1 cellular context compared by ENCODE assay signal in genomic region chr21:34625194-34625593, GRCh38.
TF ChIP-seq lines count a peak whose summit lies in the region.

No MANE protein-coding gene starts in this region.

TF ChIP-seq in WTC11, 78 proteins besides CTCF, POLR2A, EP300 and RAD21 (continued from another document):
- no peak for TF ChIP-seq ZNF532 (CRISPR knock-in tag; IDR thresholded peaks at IDR 0.05; ENCODE audit: borderline replicate concordance)
